Comparison of ENCODE assay signal across 8 cellular contexts in the genomic region with DNA sequence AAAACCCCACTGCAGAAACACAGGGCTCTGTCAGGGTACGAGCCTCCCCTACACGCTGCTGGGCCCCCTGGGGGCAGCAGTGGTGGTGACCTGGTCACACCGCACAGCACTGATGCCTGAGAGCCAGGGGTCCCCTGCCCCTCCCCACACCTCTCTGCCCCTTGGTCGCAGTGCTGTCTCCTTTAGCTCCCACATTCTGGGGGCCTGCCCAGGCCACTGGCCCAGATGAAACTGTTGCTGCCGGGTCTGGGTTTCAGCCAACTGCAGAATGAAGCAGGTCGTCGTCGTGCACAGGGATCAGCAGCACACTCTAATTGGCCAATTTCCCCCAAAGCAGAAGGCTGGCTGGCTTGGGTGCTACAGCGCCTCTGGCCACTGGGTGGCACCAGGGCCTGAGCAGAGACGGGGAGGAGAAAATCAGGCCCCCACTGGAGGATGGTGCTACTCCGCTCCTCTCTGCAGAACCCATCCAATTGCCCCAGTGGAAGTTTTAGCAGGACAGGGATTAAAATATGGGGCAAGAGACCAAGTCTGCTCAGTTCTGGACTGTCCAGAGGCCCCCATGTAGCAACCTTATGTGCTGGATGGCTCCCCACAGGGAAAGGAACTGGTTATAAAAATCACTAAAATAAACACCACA. TPM values are rescaled to one million over a fixed set of nuclear protein-coding genes. Genes with fewer than 3 reads are reported as not detected.
DNase-seq lines count a peak whose midpoint lies in the region; ATAC-seq and TF ChIP-seq lines count a peak whose summit lies in the region.

No MANE protein-coding gene starts in this region.

- no peak overlapping the region for H2BK120ac ChIP-seq in H9 (ENCODE audit: low read depth, low read length, poor library complexity, severe bottlenecking)

- H2AFZ ChIP-seq in H9 (ENCODE audit: low read length): no peak overlapping the region

- CTCF ChIA-PET in T-cell (lab: Charles Lee): interaction anchor here in 1 of 2 donors (0.9 to 1.4 kb wide), 2 partner anchors 9 to 16 kb away, joined by 3 to 5 read pairs; no protein-coding TSS in a partner anchor

- DNase-seq in EH (ENCODE audit: low read depth) (peak; percentile 71), H9 (peak; percentile 93), NB4 (ENCODE audit: low read depth) (peak; percentile 74), T-cell (peak; percentile 61 to 86 (median 74)), heart left ventricle (peak; percentile 66 to 83 (median 73)), progenitor cell of endocrine pancreas (ENCODE audit: low spot score, unreplicated experiment) (peak; percentile 55), uterus (peak; percentile 79 to 82)
- DNase-seq in activated naive CD8-positive, alpha-beta T cell treated with anti-CD3 and anti-CD28 coated beads, Interleukin-2, amount 50 U/mL, for 24 hours: peak; percentile 75

- H3K56ac ChIP-seq in H9 (ENCODE audit: insufficient read length, low read depth, low read length): no peak overlapping the region

- H3K4me3 Mint-ChIP-seq in H9: peak overlapping the region; percentile 49 to 74
- peak overlapping the region; percentile 34 to 63 (median 59) for H3K4me3 Mint-ChIP-seq in T-cell
- peak overlapping the region; percentile 30 for H3K4me3 Mint-ChIP-seq in activated naive CD8-positive, alpha-beta T cell treated with anti-CD3 and anti-CD28 coated beads, Interleukin-2, amount 50 U/mL, for 24 hours
- H3K4me3 Mint-ChIP-seq in progenitor cell of endocrine pancreas (ENCODE audit: low read depth): no peak overlapping the region

- no peak overlapping the region for H3K4me2 ChIP-seq in H9 (ENCODE audit: insufficient read depth, insufficient read length, low read length)

- H3K27ac Mint-ChIP-seq in H9 (peak overlapping the region; percentile 78 to 91 (median 89); a peak in 5 of 7 replicates), T-cell (peak overlapping the region; percentile 79 to 83), progenitor cell of endocrine pancreas (peak overlapping the region; percentile 98)
- H3K27ac Mint-ChIP-seq in activated naive CD8-positive, alpha-beta T cell treated with anti-CD3 and anti-CD28 coated beads, Interleukin-2, amount 50 U/mL, for 24 hours: peak overlapping the region; percentile 49

- no peak overlapping the region for H4K8ac ChIP-seq in H9 (replicated peaks; ENCODE audit: insufficient read length, low read depth, low read length)

- H3K79me1 ChIP-seq in H9 (ENCODE audit: insufficient read depth, low read depth, low read length, poor library complexity, severe bottlenecking): no peaks in the 10 kb centered on the region

- no peaks in the 10 kb centered on the region for H3K27me3 ChIP-seq in H9 (ENCODE audit: insufficient read depth, low read length)
- no peaks in the 10 kb centered on the region for H3K27me3 ChIP-seq in heart left ventricle
- no peaks in the 10 kb centered on the region for H3K27me3 ChIP-seq in uterus

- H2BK12ac ChIP-seq in H9 (ENCODE audit: insufficient read length, low read depth, low read length): no peak overlapping the region

- no peak overlapping the region for H4K5ac ChIP-seq in H9 (ENCODE audit: insufficient read length, low read depth, low read length)

- H3K18ac ChIP-seq in H9 (ENCODE audit: insufficient read length, low read depth, low read length): no peak overlapping the region

- H3K4me3 ChIP-seq in NB4 (ENCODE audit: low read depth, low read length): no peak overlapping the region
- H3K4me3 ChIP-seq in heart left ventricle: no peak overlapping the region
- H3K4me3 ChIP-seq in uterus: no peak overlapping the region

- POLR2A ChIA-PET in T-cell (lab: Charles Lee): interaction anchor here in 1 of 2 donors (0.8 kb wide), 1 partner anchor 18 kb away, joined by 3 read pairs; no protein-coding TSS in a partner anchor

- H3K23me2 ChIP-seq in H9 (ENCODE audit: insufficient read length, low read depth, low read length, poor library complexity, severe bottlenecking): no peaks in the 10 kb centered on the region

- H3K36me3 ChIP-seq in heart left ventricle: peaks cover 3 to 68% (median 54%) of the 10 kb centered on the region in 9 donors
- H3K36me3 ChIP-seq in uterus: no peaks in the 10 kb centered on the region

- H3K9me3 ChIP-seq in H9 (ENCODE audit: control insufficient read depth, low read depth, low read length) (no peaks in the 10 kb centered on the region), heart left ventricle (no peaks in the 10 kb centered on the region), uterus (no peaks in the 10 kb centered on the region)

- TF ChIP-seq CTCF in H9 (conservative IDR thresholded peaks at IDR 0.05) (peak; percentile 84), NB4 (IDR thresholded peaks at IDR 0.05; ENCODE audit: low read depth, low read length) (peak; percentile 62), heart left ventricle (IDR thresholded peaks at IDR 0.05) (peak; percentile 76 to 93 (median 86)), progenitor cell of endocrine pancreas (IDR thresholded peaks at IDR 0.05; ENCODE audit: unreplicated experiment) (peak; percentile 77), uterus (IDR thresholded peaks at IDR 0.05) (peak; percentile 72 to 96 (median 88))

- no peaks in the 10 kb centered on the region for H4K20me1 ChIP-seq in H9 (ENCODE audit: control insufficient read depth, insufficient read depth, insufficient read length)

- no peak overlapping the region for H2BK15ac ChIP-seq in H9 (ENCODE audit: low read depth, low read length)

- intact Hi-C loops in heart left ventricle (cut with DNase I): loop anchor here in 8 of 10 donors (1.0 to 10.0 kb wide), 6 partner anchors 38 to 109 kb away; a partner anchor contains a TSS
- intact Hi-C loops in uterus (cut with DNase I; ENCODE audit: low total_unique reads): no loop called here

- H4K91ac ChIP-seq in H9 (ENCODE audit: insufficient read length, low read depth, low read length): no peak overlapping the region

- TF ChIP-seq POLR2A in NB4 (IDR thresholded peaks at IDR 0.05; ENCODE audit: extremely low read depth, insufficient read length): peak; percentile 28
- no peak for TF ChIP-seq POLR2A in heart left ventricle (IDR thresholded peaks at IDR 0.05)
- TF ChIP-seq POLR2A in uterus (IDR thresholded peaks at IDR 0.05): no peak

- H3K9ac ChIP-seq in H9 (ENCODE audit: extremely low read depth, insufficient read length, low read length): no peak overlapping the region

- H3K36me3 Mint-ChIP-seq in H9 (ENCODE audit: insufficient read depth in 1 of 3, low read depth in 3 of 3) (peaks cover 28 to 56% (median 33%) of the 10 kb centered on the region in 3 experiments), T-cell (peaks cover 32% of the 10 kb centered on the region), progenitor cell of endocrine pancreas (ENCODE audit: insufficient read depth) (peaks cover 15% of the 10 kb centered on the region)
- peaks cover 34% of the 10 kb centered on the region for H3K36me3 Mint-ChIP-seq in activated naive CD8-positive, alpha-beta T cell treated with anti-CD3 and anti-CD28 coated beads, Interleukin-2, amount 50 U/mL, for 24 hours (ENCODE audit: low read depth)

- no peak overlapping the region for H2BK5ac ChIP-seq in H9 (ENCODE audit: insufficient read length, low read length)

- no peak overlapping the region for H3T11ph ChIP-seq in H9 (ENCODE audit: low read length)

- WGBS in H9 (ENCODE audit: extremely low coverage, insufficient read length, low lambda C conversion rate): no CpG with 5 or more reads among the region's 11 CpGs
- 3 to 4% (median 3%) methylated on average over 10 to 11 of the region's 11 CpGs for WGBS in heart left ventricle, 4 donors

- no peaks in the 10 kb centered on the region for H3K27me3 Mint-ChIP-seq in H9 (ENCODE audit: low read depth)
- no peaks in the 10 kb centered on the region for H3K27me3 Mint-ChIP-seq in T-cell
- H3K27me3 Mint-ChIP-seq in activated naive CD8-positive, alpha-beta T cell treated with anti-CD3 and anti-CD28 coated beads, Interleukin-2, amount 50 U/mL, for 24 hours: no peaks in the 10 kb centered on the region
- no peaks in the 10 kb centered on the region for H3K27me3 Mint-ChIP-seq in progenitor cell of endocrine pancreas

- ATAC-seq in T-cell (replicated peaks in 1 of 4) (peak; percentile 86 to 94 (median 93)), heart left ventricle (peak; percentile 84 to 92 (median 90))
- peak; percentile 90 for ATAC-seq in activated naive CD8-positive, alpha-beta T cell treated with anti-CD3 and anti-CD28 coated beads, Interleukin-2, amount 50 U/mL, for 24 hours

- H3K4me1 Mint-ChIP-seq in H9: peaks cover 32 to 37% of the 10 kb centered on the region in 2 experiments
- H3K4me1 Mint-ChIP-seq in T-cell: peaks cover 28 to 39% (median 36%) of the 10 kb centered on the region in 3 donors
- peaks cover 41% of the 10 kb centered on the region for H3K4me1 Mint-ChIP-seq in activated naive CD8-positive, alpha-beta T cell treated with anti-CD3 and anti-CD28 coated beads, Interleukin-2, amount 50 U/mL, for 24 hours
- H3K4me1 Mint-ChIP-seq in progenitor cell of endocrine pancreas (ENCODE audit: low read depth): peaks cover 19% of the 10 kb centered on the region

- no peak overlapping the region for H3K14ac ChIP-seq in H9 (ENCODE audit: insufficient read depth, low read length)

- no peak overlapping the region for H2AK5ac ChIP-seq in H9 (ENCODE audit: insufficient read length, low read length)

- no peak overlapping the region for H3K23ac ChIP-seq in H9 (ENCODE audit: insufficient read length, low read depth, low read length)

- H3K4me1 ChIP-seq in H9 (ENCODE audit: insufficient read depth, low read length): no peaks in the 10 kb centered on the region; the same call in 1 of the 2 replicates
- peaks cover 6 to 28% (median 16%) of the 10 kb centered on the region in 12 donors for H3K4me1 ChIP-seq in heart left ventricle
- peaks cover 5 to 8% of the 10 kb centered on the region in 2 donors for H3K4me1 ChIP-seq in uterus

- no peak overlapping the region for H3K4ac ChIP-seq in H9 (ENCODE audit: low read depth, low read length)

- no peak overlapping the region for H2BK20ac ChIP-seq in H9 (ENCODE audit: low read depth, low read length, poor library complexity, severe bottlenecking)

- H3K9me3 Mint-ChIP-seq in H9 (no peaks in the 10 kb centered on the region; a peak in 1 of 5 replicates), T-cell (no peaks in the 10 kb centered on the region), progenitor cell of endocrine pancreas (ENCODE audit: low read depth) (no peaks in the 10 kb centered on the region)
- H3K9me3 Mint-ChIP-seq in activated naive CD8-positive, alpha-beta T cell treated with anti-CD3 and anti-CD28 coated beads, Interleukin-2, amount 50 U/mL, for 24 hours: no peaks in the 10 kb centered on the region

- no peaks in the 10 kb centered on the region for H3K79me2 ChIP-seq in H9 (ENCODE audit: insufficient read depth, low read length)

- H3K27ac ChIP-seq in H9 (ENCODE audit: insufficient read length, low read depth, low read length) (peak overlapping the region; percentile 17), heart left ventricle (no peak overlapping the region), uterus (peak overlapping the region in 1 of 2 donors; percentile 25)

RNA-seq across cellular contexts. Expression of a gene that starts 26.1 kb away (rescaled TPM):
- total RNA-seq in H9 (2021) (85.9 TPM in 2 replicates), T-cell (100 to 1,000 TPM in 3 of 5 donors, 10 to 100 TPM in 2; 70.5 to 116 (median 113) TPM), heart left ventricle (10 to 100 TPM; 27.5 to 46.2 (median 38.9) TPM), progenitor cell of endocrine pancreas (68.2 and 71.2 TPM in 2 replicates), uterus (10 to 100 TPM; 20.9 to 92.8 (median 78.8) TPM)
- 10 to 100 TPM; 16.5 to 20.1 TPM for polyA plus RNA-seq in heart left ventricle

RNA-seq across cellular contexts. Expression of a gene that starts 37.8 kb away (rescaled TPM):
- 60.9 and 62.9 TPM in 2 replicates for total RNA-seq in H9 (2021)
- total RNA-seq in T-cell: 10 to 100 TPM; 33.1 to 43.4 (median 41.2) TPM
- total RNA-seq in heart left ventricle: 10 to 100 TPM; 14.7 to 22.2 (median 16.3) TPM
- polyA plus RNA-seq in heart left ventricle: 10 to 100 TPM in 1 of 2 donors, 1 to 10 TPM in 1; 6.2 to 15.8 TPM
- total RNA-seq in progenitor cell of endocrine pancreas: 66.7 and 71.6 TPM in 2 replicates
- 10 to 100 TPM; 16.4 to 48.6 (median 40.0) TPM for total RNA-seq in uterus

RNA-seq across cellular contexts. Expression of a gene that starts 38.5 kb away (rescaled TPM):
- total RNA-seq in H9 (2021) (15.9 and 16.4 TPM in 2 replicates), T-cell (10 to 100 TPM in 2 of 5 donors, 1 to 10 TPM in 3; 5.0 to 12.7 (median 8.5) TPM), heart left ventricle (1 to 10 TPM; 4.5 to 8.2 (median 6.1) TPM), progenitor cell of endocrine pancreas (7.7 and 7.9 TPM in 2 replicates), uterus (10 to 100 TPM in 3 of 4 donors, 1 to 10 TPM in 1; 5.3 to 20.0 (median 14.2) TPM)
- 1 to 10 TPM; 2.5 to 3.7 TPM for polyA plus RNA-seq in heart left ventricle

RNA-seq across cellular contexts. Expression of a gene that starts 52.3 kb away (rescaled TPM):
- 19.9 and 20.9 TPM in 2 replicates for total RNA-seq in H9 (2021)
- 1 to 10 TPM; 5.3 to 8.8 (median 8.3) TPM for total RNA-seq in T-cell
- 1 to 10 TPM in 3 of 9 donors, under 1 TPM in 6; 0.16 to 6.6 (median 0.67) TPM for total RNA-seq in heart left ventricle
- polyA plus RNA-seq in heart left ventricle: 1 to 10 TPM; 1.7 to 2.6 TPM
- total RNA-seq in progenitor cell of endocrine pancreas: 8.0 and 8.3 TPM in 2 replicates
- 1 to 10 TPM in 2 of 4 donors, under 1 TPM in 1, not detected in 1; 0.26 to 5.4 (median 1.6) TPM for total RNA-seq in uterus
